ENCODE assay signal across 34 cellular contexts in genomic region chr17:54951286-54951685, GRCh38.
"Had no signal": no experiment of that assay in that cellular context is flagged by ENCODE, and none has a peak within 500 bp of the region (broad histone marks: within the 10 kb centered on the region; RNA-seq: fewer than 3 reads in every experiment).

No MANE protein-coding gene starts in this region.

- H3K27me3 ChIP-seq: MG63 had no signal

- H3K9me3 ChIP-seq: MG63 had no signal

- H3K4me3 ChIP-seq: MG63 had no signal

- DNase-seq: Karpas-422, Kasumi-1, MG63, MM.1S, MV-4-11, NCI-H1048, NCI-H1092, NCI-H1092 treated with DMSO at 0.1 percent for 48 hours, NCI-H1105, NCI-H1105 treated with DMSO at 0.1 percent for 48 hours, NCI-H1417, NCI-H1417 treated with DMSO at 0.1 percent for 48 hours, NCI-H1436, NCI-H1436 treated with DMSO at 0.1 percent for 48 hours, NCI-H146, NCI-H1694, NCI-H1694 treated with DMSO at 0.1 percent for 48 hours, NCI-H187, NCI-H187 treated with DMSO at 0.1 percent for 48 hours, NCI-H1930, NCI-H2029, NCI-H2029 treated with DMSO at 0.1 percent for 48 hours, NCI-H2081, NCI-H2081 treated with DMSO at 0.1 percent for 48 hours, NCI-H2107, NCI-H2171 treated with DMSO at 0.1 percent for 48 hours, NCI-H2227 treated with DMSO at 0.1 percent for 48 hours, NCI-H226, NCI-H345, NCI-H446, NCI-H446 treated with DMSO at 0.1 percent for 48 hours, NCI-H510A, NCI-H510A treated with DMSO at 0.1 percent for 48 hours, NCI-H524 had no signal
